ENCODE assay signal across 1 cellular context in the genomic region with DNA sequence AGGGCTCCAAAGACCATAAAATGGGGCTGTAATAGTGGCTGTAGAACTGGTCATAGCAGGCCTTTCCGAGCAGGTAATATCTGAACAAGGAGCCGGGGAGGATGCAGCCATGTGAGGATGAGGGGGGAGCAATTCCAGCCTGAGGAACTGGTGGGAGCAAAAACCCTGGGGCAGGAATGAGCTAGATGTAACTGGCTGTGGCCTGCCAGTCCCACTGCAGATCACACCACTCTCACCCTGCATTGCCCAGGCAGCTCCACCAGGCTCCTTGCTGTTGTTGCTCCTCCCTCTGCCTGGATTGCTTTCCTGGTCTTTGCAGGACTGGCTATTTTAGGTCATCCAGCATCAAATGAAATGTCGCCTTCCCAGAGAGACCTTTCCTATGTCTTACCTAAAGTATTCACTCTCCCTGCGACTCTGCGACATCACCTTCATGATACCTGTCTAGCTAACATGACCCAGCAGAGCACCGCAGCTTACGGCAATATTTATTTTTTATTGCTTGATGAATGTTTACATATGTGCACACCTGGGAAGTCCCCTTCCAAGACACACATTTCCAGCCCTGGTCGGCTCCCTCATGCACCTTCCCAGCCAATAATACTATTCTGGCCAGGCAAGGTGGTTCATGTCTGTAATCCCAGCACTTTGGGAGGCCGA.
A peak's percentile ranks its signal among the peaks of the same experiment; 100 is the strongest.
TF ChIP-seq lines count a peak whose summit lies in the region.

No MANE protein-coding gene starts in this region.

TF ChIP-seq in HepG2, 621 proteins besides CTCF, POLR2A, EP300 and RAD21 (continues in another document):
- no peak for TF ChIP-seq SMAD9 (CRISPR knock-in tag; IDR thresholded peaks at IDR 0.05)
- TF ChIP-seq ZNF547 (CRISPR knock-in tag; IDR thresholded peaks at IDR 0.05): 0 out of 2 replicates have a peak, but pooled peaks have one; percentile 25
- no peak for TF ChIP-seq ZNF557 (CRISPR knock-in tag; IDR thresholded peaks at IDR 0.05)
- TF ChIP-seq, protein P1, sequence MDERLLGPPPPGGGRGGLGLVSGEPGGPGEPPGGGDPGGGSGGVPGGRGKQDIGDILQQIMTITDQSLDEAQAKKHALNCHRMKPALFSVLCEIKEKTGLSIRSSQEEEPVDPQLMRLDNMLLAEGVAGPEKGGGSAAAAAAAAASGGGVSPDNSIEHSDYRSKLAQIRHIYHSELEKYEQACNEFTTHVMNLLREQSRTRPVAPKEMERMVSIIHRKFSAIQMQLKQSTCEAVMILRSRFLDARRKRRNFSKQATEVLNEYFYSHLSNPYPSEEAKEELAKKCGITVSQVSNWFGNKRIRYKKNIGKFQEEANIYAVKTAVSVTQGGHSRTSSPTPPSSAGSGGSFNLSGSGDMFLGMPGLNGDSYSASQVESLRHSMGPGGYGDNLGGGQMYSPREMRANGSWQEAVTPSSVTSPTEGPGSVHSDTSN (CRISPR knock-in tag; IDR thresholded peaks at IDR 0.05): no peak
- no peak for TF ChIP-seq ISX (CRISPR knock-in tag; conservative IDR thresholded peaks at IDR 0.05)
- no peak for TF ChIP-seq PLRG1 (conservative IDR thresholded peaks at IDR 0.05)
- TF ChIP-seq SAFB2 (CRISPR knock-in tag; IDR thresholded peaks at IDR 0.05; ENCODE audit: borderline replicate concordance, low read depth): no peak
- no peak for TF ChIP-seq MTF2 (CRISPR knock-in tag; IDR thresholded peaks at IDR 0.05; ENCODE audit: borderline replicate concordance)
- TF ChIP-seq, protein P2, sequence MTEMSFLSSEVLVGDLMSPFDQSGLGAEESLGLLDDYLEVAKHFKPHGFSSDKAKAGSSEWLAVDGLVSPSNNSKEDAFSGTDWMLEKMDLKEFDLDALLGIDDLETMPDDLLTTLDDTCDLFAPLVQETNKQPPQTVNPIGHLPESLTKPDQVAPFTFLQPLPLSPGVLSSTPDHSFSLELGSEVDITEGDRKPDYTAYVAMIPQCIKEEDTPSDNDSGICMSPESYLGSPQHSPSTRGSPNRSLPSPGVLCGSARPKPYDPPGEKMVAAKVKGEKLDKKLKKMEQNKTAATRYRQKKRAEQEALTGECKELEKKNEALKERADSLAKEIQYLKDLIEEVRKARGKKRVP (CRISPR knock-in tag; IDR thresholded peaks at IDR 0.05): no peak
- no peak for TF ChIP-seq HOXA3 (CRISPR knock-in tag; IDR thresholded peaks at IDR 0.05)
- TF ChIP-seq ZNF256 (CRISPR knock-in tag; conservative IDR thresholded peaks at IDR 0.05): no peak
- 0 out of 2 replicates have a peak, but pooled peaks have one; percentile 16 for TF ChIP-seq ZNF501 (CRISPR knock-in tag; IDR thresholded peaks at IDR 0.05)
- TF ChIP-seq, protein P3, sequence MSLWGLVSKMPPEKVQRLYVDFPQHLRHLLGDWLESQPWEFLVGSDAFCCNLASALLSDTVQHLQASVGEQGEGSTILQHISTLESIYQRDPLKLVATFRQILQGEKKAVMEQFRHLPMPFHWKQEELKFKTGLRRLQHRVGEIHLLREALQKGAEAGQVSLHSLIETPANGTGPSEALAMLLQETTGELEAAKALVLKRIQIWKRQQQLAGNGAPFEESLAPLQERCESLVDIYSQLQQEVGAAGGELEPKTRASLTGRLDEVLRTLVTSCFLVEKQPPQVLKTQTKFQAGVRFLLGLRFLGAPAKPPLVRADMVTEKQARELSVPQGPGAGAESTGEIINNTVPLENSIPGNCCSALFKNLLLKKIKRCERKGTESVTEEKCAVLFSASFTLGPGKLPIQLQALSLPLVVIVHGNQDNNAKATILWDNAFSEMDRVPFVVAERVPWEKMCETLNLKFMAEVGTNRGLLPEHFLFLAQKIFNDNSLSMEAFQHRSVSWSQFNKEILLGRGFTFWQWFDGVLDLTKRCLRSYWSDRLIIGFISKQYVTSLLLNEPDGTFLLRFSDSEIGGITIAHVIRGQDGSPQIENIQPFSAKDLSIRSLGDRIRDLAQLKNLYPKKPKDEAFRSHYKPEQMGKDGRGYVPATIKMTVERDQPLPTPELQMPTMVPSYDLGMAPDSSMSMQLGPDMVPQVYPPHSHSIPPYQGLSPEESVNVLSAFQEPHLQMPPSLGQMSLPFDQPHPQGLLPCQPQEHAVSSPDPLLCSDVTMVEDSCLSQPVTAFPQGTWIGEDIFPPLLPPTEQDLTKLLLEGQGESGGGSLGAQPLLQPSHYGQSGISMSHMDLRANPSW (CRISPR knock-in tag; IDR thresholded peaks at IDR 0.05; ENCODE audit: borderline replicate concordance): no peak
- no peak for TF ChIP-seq NFKB2 (CRISPR knock-in tag; IDR thresholded peaks at IDR 0.05; ENCODE audit: borderline replicate concordance)
- TF ChIP-seq EED (CRISPR knock-in tag; IDR thresholded peaks at IDR 0.05): peak; percentile 54; the same call in 1 of the 2 replicates
- no peak for TF ChIP-seq CHD4 (IDR thresholded peaks at IDR 0.05; ENCODE audit: borderline replicate concordance, low read length)
- TF ChIP-seq, protein P4, sequence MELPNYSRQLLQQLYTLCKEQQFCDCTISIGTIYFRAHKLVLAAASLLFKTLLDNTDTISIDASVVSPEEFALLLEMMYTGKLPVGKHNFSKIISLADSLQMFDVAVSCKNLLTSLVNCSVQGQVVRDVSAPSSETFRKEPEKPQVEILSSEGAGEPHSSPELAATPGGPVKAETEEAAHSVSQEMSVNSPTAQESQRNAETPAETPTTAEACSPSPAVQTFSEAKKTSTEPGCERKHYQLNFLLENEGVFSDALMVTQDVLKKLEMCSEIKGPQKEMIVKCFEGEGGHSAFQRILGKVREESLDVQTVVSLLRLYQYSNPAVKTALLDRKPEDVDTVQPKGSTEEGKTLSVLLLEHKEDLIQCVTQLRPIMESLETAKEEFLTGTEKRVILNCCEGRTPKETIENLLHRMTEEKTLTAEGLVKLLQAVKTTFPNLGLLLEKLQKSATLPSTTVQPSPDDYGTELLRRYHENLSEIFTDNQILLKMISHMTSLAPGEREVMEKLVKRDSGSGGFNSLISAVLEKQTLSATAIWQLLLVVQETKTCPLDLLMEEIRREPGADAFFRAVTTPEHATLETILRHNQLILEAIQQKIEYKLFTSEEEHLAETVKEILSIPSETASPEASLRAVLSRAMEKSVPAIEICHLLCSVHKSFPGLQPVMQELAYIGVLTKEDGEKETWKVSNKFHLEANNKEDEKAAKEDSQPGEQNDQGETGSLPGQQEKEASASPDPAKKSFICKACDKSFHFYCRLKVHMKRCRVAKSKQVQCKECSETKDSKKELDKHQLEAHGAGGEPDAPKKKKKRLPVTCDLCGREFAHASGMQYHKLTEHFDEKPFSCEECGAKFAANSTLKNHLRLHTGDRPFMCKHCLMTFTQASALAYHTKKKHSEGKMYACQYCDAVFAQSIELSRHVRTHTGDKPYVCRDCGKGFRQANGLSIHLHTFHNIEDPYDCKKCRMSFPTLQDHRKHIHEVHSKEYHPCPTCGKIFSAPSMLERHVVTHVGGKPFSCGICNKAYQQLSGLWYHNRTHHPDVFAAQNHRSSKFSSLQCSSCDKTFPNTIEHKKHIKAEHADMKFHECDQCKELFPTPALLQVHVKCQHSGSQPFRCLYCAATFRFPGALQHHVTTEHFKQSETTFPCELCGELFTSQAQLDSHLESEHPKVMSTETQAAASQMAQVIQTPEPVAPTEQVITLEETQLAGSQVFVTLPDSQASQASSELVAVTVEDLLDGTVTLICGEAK (IDR thresholded peaks at IDR 0.05): no peak
- TF ChIP-seq, protein P4 (CRISPR knock-in tag; IDR thresholded peaks at IDR 0.05): peak; percentile 15; the same call in 1 of the 2 replicates
- TF ChIP-seq, protein P5, sequence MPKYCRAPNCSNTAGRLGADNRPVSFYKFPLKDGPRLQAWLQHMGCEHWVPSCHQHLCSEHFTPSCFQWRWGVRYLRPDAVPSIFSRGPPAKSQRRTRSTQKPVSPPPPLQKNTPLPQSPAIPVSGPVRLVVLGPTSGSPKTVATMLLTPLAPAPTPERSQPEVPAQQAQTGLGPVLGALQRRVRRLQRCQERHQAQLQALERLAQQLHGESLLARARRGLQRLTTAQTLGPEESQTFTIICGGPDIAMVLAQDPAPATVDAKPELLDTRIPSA (CRISPR knock-in tag; IDR thresholded peaks at IDR 0.05; ENCODE audit: borderline replicate concordance): no peak
- no peak for TF ChIP-seq ARNT (IDR thresholded peaks at IDR 0.05)
- no peak for TF ChIP-seq RFXANK (CRISPR knock-in tag; IDR thresholded peaks at IDR 0.05)
- TF ChIP-seq PRPF4 (IDR thresholded peaks at IDR 0.05; ENCODE audit: low read depth, low read length, poor library complexity, severe bottlenecking): no peak
- TF ChIP-seq SALL1 (CRISPR knock-in tag; IDR thresholded peaks at IDR 0.05): peak; percentile 20; the same call in 1 of the 2 replicates
- no peak for TF ChIP-seq ZNF644 (CRISPR knock-in tag; IDR thresholded peaks at IDR 0.05; ENCODE audit: low read depth)
- 0 out of 2 replicates have a peak, but pooled peaks have one; percentile 70 for TF ChIP-seq KDM1A (CRISPR knock-in tag; IDR thresholded peaks at IDR 0.05)
- TF ChIP-seq PHF21A (CRISPR knock-in tag; IDR thresholded peaks at IDR 0.05): no peak
- TF ChIP-seq ZMYM3 (CRISPR knock-in tag; IDR thresholded peaks at IDR 0.05): peak; percentile 93
- TF ChIP-seq RELA (CRISPR knock-in tag; IDR thresholded peaks at IDR 0.05): peak; percentile 64; the same call in 1 of the 2 replicates
- no peak for TF ChIP-seq ZFP90 (CRISPR knock-in tag; IDR thresholded peaks at IDR 0.05; ENCODE audit: borderline replicate concordance)
- no peak for TF ChIP-seq NFE2L2 (IDR thresholded peaks at IDR 0.05; ENCODE audit: low read length)
- TF ChIP-seq PCBP2 (optimal IDR thresholded peaks at IDR 0.05; ENCODE audit: low read depth, low read length, poor library complexity, severe bottlenecking): no peak
- no peak for TF ChIP-seq MEIS2 (CRISPR knock-in tag; IDR thresholded peaks at IDR 0.05)
- TF ChIP-seq ZNF788 (CRISPR knock-in tag; IDR thresholded peaks at IDR 0.05; ENCODE audit: borderline replicate concordance): 0 out of 2 replicates have a peak, but pooled peaks have one; percentile 33
- TF ChIP-seq, protein P6, sequence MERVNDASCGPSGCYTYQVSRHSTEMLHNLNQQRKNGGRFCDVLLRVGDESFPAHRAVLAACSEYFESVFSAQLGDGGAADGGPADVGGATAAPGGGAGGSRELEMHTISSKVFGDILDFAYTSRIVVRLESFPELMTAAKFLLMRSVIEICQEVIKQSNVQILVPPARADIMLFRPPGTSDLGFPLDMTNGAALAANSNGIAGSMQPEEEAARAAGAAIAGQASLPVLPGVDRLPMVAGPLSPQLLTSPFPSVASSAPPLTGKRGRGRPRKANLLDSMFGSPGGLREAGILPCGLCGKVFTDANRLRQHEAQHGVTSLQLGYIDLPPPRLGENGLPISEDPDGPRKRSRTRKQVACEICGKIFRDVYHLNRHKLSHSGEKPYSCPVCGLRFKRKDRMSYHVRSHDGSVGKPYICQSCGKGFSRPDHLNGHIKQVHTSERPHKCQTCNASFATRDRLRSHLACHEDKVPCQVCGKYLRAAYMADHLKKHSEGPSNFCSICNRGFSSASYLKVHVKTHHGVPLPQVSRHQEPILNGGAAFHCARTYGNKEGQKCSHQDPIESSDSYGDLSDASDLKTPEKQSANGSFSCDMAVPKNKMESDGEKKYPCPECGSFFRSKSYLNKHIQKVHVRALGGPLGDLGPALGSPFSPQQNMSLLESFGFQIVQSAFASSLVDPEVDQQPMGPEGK (CRISPR knock-in tag; IDR thresholded peaks at IDR 0.05): no peak
- no peak for TF ChIP-seq CBFB (CRISPR knock-in tag; IDR thresholded peaks at IDR 0.05)
- TF ChIP-seq RXRB (CRISPR knock-in tag; IDR thresholded peaks at IDR 0.05; ENCODE audit: borderline replicate concordance): no peak
- TF ChIP-seq ZNF75D (CRISPR knock-in tag; IDR thresholded peaks at IDR 0.05; ENCODE audit: borderline replicate concordance): 0 out of 2 replicates have a peak, but pooled peaks have one; percentile 25
- no peak for TF ChIP-seq EEA1 (CRISPR knock-in tag; IDR thresholded peaks at IDR 0.05; ENCODE audit: borderline replicate concordance)
- no peak for TF ChIP-seq NRL (CRISPR knock-in tag; IDR thresholded peaks at IDR 0.05; ENCODE audit: borderline replicate concordance)
- TF ChIP-seq RCOR2 (CRISPR knock-in tag; IDR thresholded peaks at IDR 0.05): no peak
- TF ChIP-seq HOXA7 (CRISPR knock-in tag; IDR thresholded peaks at IDR 0.05): no peak
